In the genomic region with DNA sequence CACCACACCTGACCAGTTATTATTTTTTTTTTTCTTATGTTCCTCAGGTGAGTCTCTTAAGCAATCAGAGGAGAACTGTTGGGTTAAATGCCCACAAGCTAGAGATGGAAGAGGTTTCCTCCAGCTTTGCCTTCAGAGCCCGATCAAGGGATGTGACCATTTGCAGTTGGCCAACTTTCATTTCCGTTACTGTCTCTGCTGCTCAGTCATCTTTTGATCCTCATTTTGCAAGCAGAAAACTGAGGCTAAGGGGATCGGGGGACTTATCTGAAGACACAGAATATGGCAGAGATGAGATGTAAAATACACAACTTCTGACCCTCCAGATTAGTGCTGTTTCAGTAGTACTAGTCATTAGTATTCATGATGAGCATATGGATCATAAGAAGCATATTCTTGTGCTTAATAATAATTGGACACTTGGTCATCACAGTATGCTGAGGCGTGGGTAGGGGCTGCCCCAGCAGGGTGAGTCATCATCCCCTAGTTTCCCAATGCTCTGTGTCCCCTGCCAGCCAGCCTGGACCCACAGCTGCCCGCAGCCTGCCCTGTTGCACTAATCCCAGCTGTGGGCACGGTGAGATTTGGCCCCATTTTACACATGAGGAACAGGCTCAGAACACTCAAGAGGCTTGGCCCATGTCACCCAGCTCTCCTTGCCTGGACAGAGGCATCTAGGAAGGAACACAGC, we compare ENCODE assay signal across 8 cellular contexts.
DNase-seq lines count a peak whose midpoint lies in the region; ATAC-seq lines count a peak whose summit lies in the region.

No MANE protein-coding gene starts in this region.

- H3K36me3 ChIP-seq in subcutaneous abdominal adipose tissue (ENCODE audit: control insufficient read depth in 5 of 5, insufficient read depth in 5 of 5, low read length in 5 of 5), result peaks cover 0 to 26% (median 19%) of the 10 kb centered on the region in 5 donors

- peak; percentile 62 for ATAC-seq in left lobe of liver
- no peak for ATAC-seq in GM21529 (IDR thresholded peaks at IDR 0.05; ENCODE audit: unreplicated experiment)
- no peak for ATAC-seq in HG03469 (IDR thresholded peaks at IDR 0.05; ENCODE audit: unreplicated experiment)

- no peaks in the 10 kb centered on the region for H3K27me3 ChIP-seq in subcutaneous abdominal adipose tissue (ENCODE audit: control insufficient read depth in 5 of 5, insufficient read depth in 4 of 5, low read length in 5 of 5)

- H3K27ac ChIP-seq in subcutaneous abdominal adipose tissue (ENCODE audit: low read depth, low read length), result peak overlapping the region; percentile 93

- peak overlapping the region in 3 of 5 donors; percentile 25 to 40 (median 32) for H3K4me3 ChIP-seq in subcutaneous abdominal adipose tissue (ENCODE audit: low read depth in 1 of 5, low read length in 5 of 5)

- DNase-seq in SHP77 (lab: John Stamatoyannopoulos, UW), result peak; percentile 21 to 65
- DNase-seq in SHP77 treated with DMSO at 0.1 percent for 48 hours (lab: John Stamatoyannopoulos, UW), result no peak
- DNase-seq in amniotic stem cell (lab: John Stamatoyannopoulos, UW), result peak; percentile 34
- no peak for DNase-seq in left lobe of liver (ENCODE audit: low spot score)
- no peak for DNase-seq in iPS-NIHi11 (ENCODE audit: low spot score)

- peak overlapping the region in 4 of 5 donors; percentile 47 to 73 (median 60) for H3K9ac ChIP-seq in subcutaneous abdominal adipose tissue (ENCODE audit: low read length in 5 of 5)

- H3K4me1 ChIP-seq in subcutaneous abdominal adipose tissue (ENCODE audit: control insufficient read depth in 5 of 5, insufficient read depth in 5 of 5, low read length in 5 of 5), result peaks cover 24 to 64% (median 56%) of the 10 kb centered on the region in 5 donors

- no peaks in the 10 kb centered on the region for H3K9me3 ChIP-seq in subcutaneous abdominal adipose tissue (ENCODE audit: control insufficient read depth in 5 of 5, low read length in 5 of 5)

Comparison
In these comparisons a context has a peak if more than half of its experiments do, and no peak if none do; other contexts are left out.
1. DNase-seq: peak in SHP77 (2 of 2) and amniotic stem cell (single experiment); none in SHP77 treated with DMSO at 0.1 percent for 48 hours (single experiment), left lobe of liver (single experiment) and iPS-NIHi11 (single experiment).